Comparison of ENCODE assay signal across 16 cellular contexts in the genomic region with DNA sequence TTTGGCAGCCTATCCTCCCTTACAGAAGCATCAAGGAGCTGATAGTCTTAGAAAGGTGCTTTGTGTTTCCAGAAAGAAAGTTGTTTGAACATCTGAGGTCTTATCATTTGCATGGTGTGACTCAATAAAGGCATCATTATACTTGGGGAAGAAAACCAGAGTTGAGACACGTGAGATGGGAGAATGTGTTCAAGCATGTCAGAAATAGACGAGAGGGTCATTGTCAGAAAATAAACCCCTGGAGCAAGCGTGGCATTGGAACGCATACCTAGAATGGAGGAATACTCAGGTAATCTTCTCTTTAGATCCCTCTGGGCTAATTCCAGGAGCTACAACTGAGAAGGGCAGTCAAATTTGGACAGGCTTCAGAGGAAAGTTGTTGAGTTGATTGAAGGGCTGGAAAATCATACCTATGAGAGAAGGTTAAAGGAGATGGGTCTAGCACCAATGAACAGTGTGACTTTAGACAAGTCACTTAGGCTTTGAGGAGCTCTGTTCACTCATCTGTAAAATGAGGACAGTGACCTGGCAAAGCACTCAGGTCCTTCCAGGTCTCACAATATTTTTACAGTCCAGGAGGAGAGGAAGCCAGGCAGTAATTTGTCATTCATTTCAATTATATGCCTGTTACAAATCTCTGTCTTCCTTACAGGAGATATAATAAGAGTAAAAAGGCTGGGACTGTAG.
DNase-seq lines count a peak whose midpoint lies in the region; ATAC-seq and TF ChIP-seq lines count a peak whose summit lies in the region.
"Had no signal": no experiment of that assay in that cellular context is flagged by ENCODE, and none has a peak within 500 bp of the region (broad histone marks: within the 10 kb centered on the region; RNA-seq: fewer than 3 reads in every experiment).

No MANE protein-coding gene starts in this region.

- intact Hi-C loops in mammary epithelial cell (cut with micrococcal nuclease) (no loop called here), breast epithelium (cut with DNase I; ENCODE audit: low total_unique reads) (no loop called here), sigmoid colon (cut with DNase I) (no loop called here)

- no peak overlapping the region for H3K23ac ChIP-seq in trophoblast cell (ENCODE audit: low read length)

- no TSS peak for BruUV-seq in mammary epithelial cell (replicated peaks; lab: Mats Ljungman, UMichigan)

- H3K27ac Mint-ChIP-seq in stimulated activated memory B cell treated with anti-CD40 and anti-IgM and Interleukin-4, amounts not matched to agents 10 μg/mL and 1 μg/mL and 100 μg/mL, for 72 hours = no peak overlapping the region
- H3K27ac Mint-ChIP-seq: B cell; CD8-positive, alpha-beta T cell; H9 had no signal

- H3K27ac ChIP-seq in mammary epithelial cell (ENCODE audit: insufficient read depth, low read depth, low read length) (no peak overlapping the region), breast epithelium (no peak overlapping the region), trophoblast cell (ENCODE audit: low read depth, low read length) (no peak overlapping the region), sigmoid colon (peak overlapping the region in 3 of 4 donors; percentile 69 to 74 (median 70))
- H3K27ac ChIP-seq: BLaER1 treated with 17β-estradiol and CSF1 and Interleukin-3, amounts not matched to agents 10 nM and 100 nM had no signal

- TF ChIP-seq CTCF in mammary epithelial cell (conservative IDR thresholded peaks at IDR 0.05 in 1 of 2, IDR thresholded peaks at IDR 0.05 in 1 of 2; ENCODE audit: extremely low read depth in 1 of 2, insufficient read depth in 1 of 2, low read depth in 1 of 2, low read length in 2 of 2) (no peak), breast epithelium (IDR thresholded peaks at IDR 0.05) (no peak), sigmoid colon (IDR thresholded peaks at IDR 0.05) (no peak)

- no peak overlapping the region for H3K18ac ChIP-seq in trophoblast cell (ENCODE audit: low read length)

- no peak for TF ChIP-seq EP300 in sigmoid colon (IDR thresholded peaks at IDR 0.05)

- H3K4me2 ChIP-seq in mammary epithelial cell (ENCODE audit: insufficient read depth, low read depth, low read length) = no peak overlapping the region
- H3K4me2 ChIP-seq in trophoblast cell (ENCODE audit: low read length) = no peak overlapping the region
- H3K4me2 ChIP-seq: BLaER1 treated with 17β-estradiol and CSF1 and Interleukin-3, amounts not matched to agents 10 nM and 100 nM had no signal

- H4K20me1 ChIP-seq in mammary epithelial cell (ENCODE audit: insufficient read depth, low read length) = no peaks in the 10 kb centered on the region
- H4K20me1 ChIP-seq: BLaER1 treated with 17β-estradiol and CSF1 and Interleukin-3, amounts not matched to agents 10 nM and 100 nM had no signal

- DNase-seq in mammary epithelial cell = peak; percentile 45
- no peak for DNase-seq in breast epithelium (ENCODE audit: low spot score in 2 of 2)
- DNase-seq in trophoblast cell = peak; percentile 45 to 73
- DNase-seq in sigmoid colon = no peak
- no peak for DNase-seq in NCI-H2081 (lab: John Stamatoyannopoulos, UW)
- DNase-seq in AML-193 (lab: John Stamatoyannopoulos, UW) = no peak
- DNase-seq: 8988T; Calu3; CD8-positive, alpha-beta T cell; DMS79 treated with DMSO at 0.1 percent for 48 hours; GF-D8; H9 had no signal

- no peaks in the 10 kb centered on the region for H3K36me3 Mint-ChIP-seq in stimulated activated memory B cell treated with anti-CD40 and anti-IgM and Interleukin-4, amounts not matched to agents 10 μg/mL and 1 μg/mL and 100 μg/mL, for 72 hours
- H3K36me3 Mint-ChIP-seq: CD8-positive, alpha-beta T cell had no signal

- H4K8ac ChIP-seq in trophoblast cell (ENCODE audit: low read depth, low read length) = no peak overlapping the region

- ATAC-seq in stimulated activated memory B cell treated with anti-CD40 and anti-IgM and Interleukin-4, amounts not matched to agents 10 μg/mL and 1 μg/mL and 100 μg/mL, for 72 hours = no peak
- ATAC-seq: CD8-positive, alpha-beta T cell; HepG2 had no signal

- no peaks in the 10 kb centered on the region for H3K27me3 ChIP-seq in mammary epithelial cell (ENCODE audit: insufficient read depth, low read length)
- H3K27me3 ChIP-seq in breast epithelium = no peaks in the 10 kb centered on the region
- H3K27me3 ChIP-seq in trophoblast cell (ENCODE audit: insufficient read depth, low read length) = no peaks in the 10 kb centered on the region
- no peaks in the 10 kb centered on the region for H3K27me3 ChIP-seq in sigmoid colon
- H3K27me3 ChIP-seq: BLaER1 treated with 17β-estradiol and CSF1 and Interleukin-3, amounts not matched to agents 10 nM and 100 nM had no signal

- dilution Hi-C loops in mammary epithelial cell (cut with HindIII; ENCODE audit: low sequenced_read_pairs) = no loop called here

- no peaks in the 10 kb centered on the region for H3K27me3 Mint-ChIP-seq in stimulated activated memory B cell treated with anti-CD40 and anti-IgM and Interleukin-4, amounts not matched to agents 10 μg/mL and 1 μg/mL and 100 μg/mL, for 72 hours
- H3K27me3 Mint-ChIP-seq: B cell had no signal

- no peaks in the 10 kb centered on the region for H3K79me1 ChIP-seq in trophoblast cell (ENCODE audit: low read length)

- H3K4me3 ChIP-seq in mammary epithelial cell (replicated peaks in 1 of 3; ENCODE audit: insufficient read depth in 1 of 3, low read depth in 2 of 3, low read length in 3 of 3) (no peak overlapping the region), breast epithelium (no peak overlapping the region), trophoblast cell (ENCODE audit: low read depth, low read length) (no peak overlapping the region), sigmoid colon (no peak overlapping the region)
- H3K4me3 ChIP-seq: BLaER1 treated with 17β-estradiol and CSF1 and Interleukin-3, amounts not matched to agents 10 nM and 100 nM had no signal

- no peaks in the 10 kb centered on the region for H3K9me3 Mint-ChIP-seq in stimulated activated memory B cell treated with anti-CD40 and anti-IgM and Interleukin-4, amounts not matched to agents 10 μg/mL and 1 μg/mL and 100 μg/mL, for 72 hours

- H4K91ac ChIP-seq in trophoblast cell (ENCODE audit: low read depth, low read length) = no peak overlapping the region

- H3K4me1 ChIP-seq in mammary epithelial cell (ENCODE audit: insufficient read depth, low read length) = peaks cover 13% of the 10 kb centered on the region
- no peaks in the 10 kb centered on the region for H3K4me1 ChIP-seq in breast epithelium
- H3K4me1 ChIP-seq in trophoblast cell (ENCODE audit: control insufficient read depth in 1 of 2, insufficient read depth in 2 of 2, low read length in 2 of 2) = no peaks in the 10 kb centered on the region
- peaks cover 0 to 44% (median 26%) of the 10 kb centered on the region in 4 donors for H3K4me1 ChIP-seq in sigmoid colon
- H3K4me1 ChIP-seq: BLaER1 treated with 17β-estradiol and CSF1 and Interleukin-3, amounts not matched to agents 10 nM and 100 nM had no signal

- TF ChIP-seq POLR2A in breast epithelium (IDR thresholded peaks at IDR 0.05) (no peak), sigmoid colon (IDR thresholded peaks at IDR 0.05) (no peak)

- WGBS in mammary epithelial cell (ENCODE audit: low coverage, missing lambda C conversion rate) = 14% methylated on average over 4 of the region's 4 CpGs
- WGBS in trophoblast cell (ENCODE audit: extremely low coverage, insufficient coverage, insufficient read length) = no CpG with 5 or more reads among the region's 4 CpGs
- WGBS in sigmoid colon, 2 donors = 94 to 96% methylated on average over 4 of the region's 4 CpGs

- no peak overlapping the region for H2BK5ac ChIP-seq in trophoblast cell (ENCODE audit: low read depth, low read length, poor library complexity)

- H3K9me3 ChIP-seq in mammary epithelial cell (replicated peaks; ENCODE audit: insufficient read depth, low read length) (no peaks in the 10 kb centered on the region), breast epithelium (peaks cover 6 to 19% of the 10 kb centered on the region in 2 donors), trophoblast cell (ENCODE audit: insufficient read depth, low read depth, low read length) (peaks cover 21% of the 10 kb centered on the region), sigmoid colon (peaks cover 0 to 3% (median 0%) of the 10 kb centered on the region in 4 donors)

- no peak overlapping the region for H3K4me3 Mint-ChIP-seq in stimulated activated memory B cell treated with anti-CD40 and anti-IgM and Interleukin-4, amounts not matched to agents 10 μg/mL and 1 μg/mL and 100 μg/mL, for 72 hours
- H3K4me3 Mint-ChIP-seq: B cell; CD8-positive, alpha-beta T cell; H9 had no signal

- no peak overlapping the region for H3K9ac ChIP-seq in mammary epithelial cell (ENCODE audit: insufficient read depth, low read length)
- H3K9ac ChIP-seq in trophoblast cell (ENCODE audit: low read length) = no peak overlapping the region
- H3K9ac ChIP-seq: BLaER1 treated with 17β-estradiol and CSF1 and Interleukin-3, amounts not matched to agents 10 nM and 100 nM had no signal

- H2AK5ac ChIP-seq in trophoblast cell (ENCODE audit: low read length) = no peak overlapping the region

- CTCF ChIA-PET in mammary epithelial cell (lab: Charles Lee; ENCODE audit: low non-redundant PET) = no interaction called here

- H2BK120ac ChIP-seq in trophoblast cell (ENCODE audit: insufficient read depth, low read length, poor library complexity) = no peak overlapping the region

- no peaks in the 10 kb centered on the region for H3K4me1 Mint-ChIP-seq in stimulated activated memory B cell treated with anti-CD40 and anti-IgM and Interleukin-4, amounts not matched to agents 10 μg/mL and 1 μg/mL and 100 μg/mL, for 72 hours
- H3K4me1 Mint-ChIP-seq: B cell had no signal

- H2AFZ ChIP-seq in mammary epithelial cell (ENCODE audit: low read depth, low read length) (no peak overlapping the region), trophoblast cell (ENCODE audit: insufficient read depth, low read length, poor library complexity) (no peak overlapping the region)

- no peak overlapping the region for H3K14ac ChIP-seq in trophoblast cell (ENCODE audit: low read length)

- no peak overlapping the region for H2BK12ac ChIP-seq in trophoblast cell (ENCODE audit: low read length)

- H4K12ac ChIP-seq in trophoblast cell (ENCODE audit: low read depth, low read length) = no peak overlapping the region

- H3K79me2 ChIP-seq in mammary epithelial cell (ENCODE audit: insufficient read depth, low read length) (no peaks in the 10 kb centered on the region), trophoblast cell (ENCODE audit: control insufficient read depth, insufficient read depth, low read length, poor library complexity) (no peaks in the 10 kb centered on the region)

- H3K36me3 ChIP-seq in mammary epithelial cell (ENCODE audit: insufficient read depth, low read length) (no peaks in the 10 kb centered on the region), breast epithelium (no peaks in the 10 kb centered on the region), trophoblast cell (ENCODE audit: control insufficient read depth in 1 of 2, insufficient read depth in 2 of 2, low read length in 2 of 2) (peaks cover 0 to 5% of the 10 kb centered on the region in 2 experiments), sigmoid colon (no peaks in the 10 kb centered on the region)

- in situ Hi-C loops in mammary epithelial cell (cut with MboI; ENCODE audit: low sequenced_read_pairs in 2 of 2) = no loop called here

- no peak overlapping the region for H3K4ac ChIP-seq in trophoblast cell (ENCODE audit: low read depth, low read length)

Comparison
In these comparisons a context has a peak if more than half of its experiments do, and no peak if none do; other contexts are left out.
1. DNase-seq: peak in mammary epithelial cell (single experiment) and trophoblast cell (2 of 2); none in breast epithelium (0 of 2), sigmoid colon (single experiment), NCI-H2081 (0 of 2) and AML-193 (0 of 2).
2. H3K27ac ChIP-seq: peak in sigmoid colon (3 of 4); none in mammary epithelial cell (single experiment), breast epithelium (0 of 2) and trophoblast cell (single experiment).